In genomic region chr10:109743141-109744120, GRCh38 we compare ENCODE assay signal across 1 cellular context.
TF ChIP-seq lines count a peak whose summit lies in the region.

No MANE protein-coding gene starts in this region.

TF ChIP-seq in GM23338, 12 proteins besides CTCF, POLR2A, EP300 and RAD21 (continued from another document):
- TF ChIP-seq ZNF462 (CRISPR knock-in tag; IDR thresholded peaks at IDR 0.05), result no peak
- no peak for TF ChIP-seq STAT1 (IDR thresholded peaks at IDR 0.05; ENCODE audit: unreplicated experiment)
- no peak for TF ChIP-seq NANOG (IDR thresholded peaks at IDR 0.05; ENCODE audit: borderline replicate concordance)
- TF ChIP-seq ZNF331 (CRISPR knock-in tag; IDR thresholded peaks at IDR 0.05; ENCODE audit: low read depth), result no peak
- TF ChIP-seq EZH2phosphoT487 (IDR thresholded peaks at IDR 0.05; ENCODE audit: unreplicated experiment), result no peak
- no peak for TF ChIP-seq CREB1 (CRISPR knock-in tag; IDR thresholded peaks at IDR 0.05; ENCODE audit: low read depth)
- no peak for TF ChIP-seq REST (IDR thresholded peaks at IDR 0.05; ENCODE audit: unreplicated experiment)
TF ChIP-seq in GM23338: peak in this region for 0.
